ENCODE assay signal across 8 cellular contexts in genomic region chr3:44862221-44862637, GRCh38. TPM values are rescaled to one million over a fixed set of nuclear protein-coding genes. Genes with fewer than 3 reads are reported as not detected.
DNase-seq lines count a peak whose midpoint lies in the region; ATAC-seq lines count a peak whose summit lies in the region.

No MANE protein-coding gene starts in this region.

- intact Hi-C loops in left cardiac atrium (cut with DNase I) = no loop called here
- intact Hi-C loops in cardiac septum (cut with DNase I) = loop anchor here (5.0 to 10.0 kb wide), 3 partner anchors 100 to 237 kb away; partner anchors contain the start of genes KIAA1143, KIF15, ZNF197 and ZNF502

- ATAC-seq in left cardiac atrium = no peak
- peak; percentile 15 for ATAC-seq in HG02938 (IDR thresholded peaks at IDR 0.05; ENCODE audit: unreplicated experiment)

- peak; percentile 38 for DNase-seq in left cardiac atrium
- no peak for DNase-seq in cardiac septum (ENCODE audit: low spot score)
- peak; percentile 21 for DNase-seq in RKO (ENCODE audit: low spot score)
- peak; percentile 50 for DNase-seq in dermis blood vessel endothelial cell
- peak; percentile 60 for DNase-seq in myocyte (ENCODE audit: low read depth)
- no peak for DNase-seq in epidermal melanocyte (ENCODE audit: insufficient read length, low spot score)
- DNase-seq in glomerular visceral epithelial cell (ENCODE audit: extremely low spot score) = no peak

RNA-seq across cellular contexts. Expression of gene TMEM42, which starts 0.5 kb away (rescaled TPM):
- 10 to 100 TPM in 1 of 2 donors, 1 to 10 TPM in 1; 7.4 to 10.4 TPM for total RNA-seq in left cardiac atrium
- 10.5 TPM for total RNA-seq in cardiac septum
- total RNA-seq in dermis blood vessel endothelial cell = 9.2 and 14.3 TPM in 2 replicates
- 12.0 and 16.3 TPM in 2 replicates for total RNA-seq in myocyte
- polyA plus RNA-seq in myocyte (2012) = 31.7 TPM

RNA-seq across cellular contexts. Expression of gene TGM4, which starts 12.2 kb away (rescaled TPM):
- total RNA-seq in left cardiac atrium (not detected), cardiac septum (not detected), dermis blood vessel endothelial cell (0.14 TPM in 1 of 2 replicates, not detected in the other), myocyte (not detected in 2 replicates)
- 0.03 TPM for polyA plus RNA-seq in myocyte (2012)

Comparison
In these comparisons a context has a peak if more than half of its experiments do, and no peak if none do; other contexts are left out.
1. DNase-seq: peak in left cardiac atrium (single experiment), RKO (single experiment), dermis blood vessel endothelial cell (single experiment) and myocyte (single experiment); none in cardiac septum (single experiment), epidermal melanocyte (single experiment) and glomerular visceral epithelial cell (single experiment).